Comparison of ENCODE assay signal across 18 cellular contexts in the genomic region with DNA sequence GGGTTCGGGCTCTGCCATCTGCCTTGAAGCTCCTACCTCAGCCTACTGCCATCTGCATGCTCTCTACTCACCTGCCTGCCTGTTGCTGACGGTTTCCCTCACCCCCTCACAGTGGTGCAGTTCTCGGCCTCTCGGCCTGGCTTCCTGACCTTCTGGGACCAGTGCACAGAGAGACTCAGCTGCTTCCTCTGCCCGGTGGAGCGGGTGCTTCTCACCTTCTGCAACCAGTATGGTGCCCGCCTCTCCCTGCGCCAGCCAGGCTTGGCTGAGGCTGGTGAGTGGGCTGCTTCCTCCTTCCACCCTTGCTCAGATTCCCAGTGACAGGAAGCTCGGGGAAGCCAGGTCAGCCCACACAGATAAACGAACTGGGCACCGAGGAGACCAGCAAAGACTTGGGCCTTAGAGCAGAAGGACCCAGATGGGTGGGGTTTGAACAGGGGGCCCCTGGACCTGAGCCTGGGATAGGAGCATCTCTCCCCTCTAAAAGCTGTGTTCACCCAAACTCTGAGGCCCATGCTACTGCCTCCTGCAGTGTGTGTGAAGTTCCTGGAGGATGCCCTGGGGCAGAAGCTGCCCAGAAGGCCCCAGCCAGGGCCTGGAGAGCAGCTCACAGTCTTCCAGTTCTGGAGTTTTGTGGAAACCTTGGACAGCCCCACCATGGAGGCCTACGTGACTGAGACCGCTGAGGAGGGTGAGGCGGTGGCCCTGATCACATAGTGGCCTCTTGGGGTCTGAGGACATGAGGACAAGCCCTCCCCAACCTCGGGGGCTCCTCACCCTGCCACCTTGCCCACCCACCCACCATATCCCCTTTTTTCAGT. TPM values are rescaled to one million over a fixed set of nuclear protein-coding genes. Genes with fewer than 3 reads are reported as not detected.
DNase-seq lines count a peak whose midpoint lies in the region; ATAC-seq and TF ChIP-seq lines count a peak whose summit lies in the region.
"Had no signal": no experiment of that assay in that cellular context is flagged by ENCODE, and none has a peak within 500 bp of the region (broad histone marks: within the 10 kb centered on the region; RNA-seq: fewer than 3 reads in every experiment).

No MANE protein-coding gene starts in this region.

- DNase-seq in left ventricle myocardium superior = peak; percentile 28
- no peak for DNase-seq in heart right ventricle
- no peak for DNase-seq in T-cell
- DNase-seq in islet precursor cell = peak; percentile 44
- peak; percentile 60 for DNase-seq in upper lobe of right lung
- DNase-seq in GM23338 (ENCODE audit: low spot score) = no peak
- DNase-seq: activated CD4-positive, alpha-beta T cell treated with anti-CD3 and anti-CD28 coated beads, Interleukin-2, amount 50 U/mL, for 1 hour; activated T-cell treated with anti-CD3 and anti-CD28 coated beads for 4 hours; GDM1; kidney; NCI-H1417; NCI-H82; Peyer's patch had no signal

- H4K20me1 ChIP-seq in GM23338 (replicated peaks; ENCODE audit: insufficient read depth) = peaks cover 7% of the 10 kb centered on the region

- no peaks in the 10 kb centered on the region for H3K79me2 ChIP-seq in GM23338 (replicated peaks; ENCODE audit: insufficient read depth)

- H3K9me3 Mint-ChIP-seq in T-cell (no peaks in the 10 kb centered on the region), GM23338 (no peaks in the 10 kb centered on the region; the same call in 2 of the 3 replicates)
- H3K9me3 Mint-ChIP-seq: stimulated activated naive CD8-positive, alpha-beta T cell treated with anti-CD3 and anti-CD28 coated beads, Interleukin-15, Interleukin-2, amounts not matched to agents 100 ng/mL and 50 ng/mL, for 24 hours had no signal

- 73 to 77% methylated on average over 15 of the region's 15 CpGs for WGBS in heart right ventricle, 2 donors

- no peaks in the 10 kb centered on the region for H3K9me2 ChIP-seq in GM23338 (ENCODE audit: insufficient read depth)

- H2AFZ ChIP-seq in GM23338 = no peak overlapping the region

- H3K4me2 ChIP-seq in GM23338 = no peak overlapping the region
- H3K4me2 ChIP-seq: KMS-11 had no signal

- peaks cover 3% of the 10 kb centered on the region; the same call in 1 of the 2 replicates for H3F3A ChIP-seq in GM23338 (replicated peaks; ENCODE audit: low read depth)

- H3K27me3 ChIP-seq in heart right ventricle (no peaks in the 10 kb centered on the region), upper lobe of right lung (no peaks in the 10 kb centered on the region), GM23338 (ENCODE audit: insufficient read depth) (peaks cover 17% of the 10 kb centered on the region)
- H3K27me3 ChIP-seq: heart left ventricle, Peyer's patch had no signal

- ATAC-seq in left ventricle myocardium superior (no peak), heart right ventricle (no peak), T-cell (replicated peaks in 1 of 4) (no peak), upper lobe of right lung (no peak), HG02610 (IDR thresholded peaks at IDR 0.05; ENCODE audit: unreplicated experiment) (no peak), GM19023 (IDR thresholded peaks at IDR 0.05; ENCODE audit: unreplicated experiment) (no peak), GM23338 (no peak)
- ATAC-seq: heart left ventricle had no signal

- H3K27ac Mint-ChIP-seq in T-cell = peak overlapping the region; percentile 44 to 57
- no peak overlapping the region for H3K27ac Mint-ChIP-seq in GM23338
- H3K27ac Mint-ChIP-seq: stimulated activated naive CD8-positive, alpha-beta T cell treated with anti-CD3 and anti-CD28 coated beads, Interleukin-15, Interleukin-2, amounts not matched to agents 100 ng/mL and 50 ng/mL, for 24 hours had no signal

- H3K27ac ChIP-seq in heart right ventricle (peak overlapping the region in 4 of 10 donors; percentile 15 to 61 (median 43)), upper lobe of right lung (no peak overlapping the region), GM23338 (ENCODE audit: low read depth) (no peak overlapping the region)
- H3K27ac ChIP-seq: KMS-11 had no signal

- H3K4me3 ChIP-seq in heart right ventricle = no peak overlapping the region
- no peak overlapping the region for H3K4me3 ChIP-seq in upper lobe of right lung
- no peak overlapping the region for H3K4me3 ChIP-seq in GM23338
- H3K4me3 ChIP-seq: heart left ventricle, Peyer's patch had no signal

- H3K4me3 Mint-ChIP-seq in T-cell (no peak overlapping the region), GM23338 (no peak overlapping the region)
- H3K4me3 Mint-ChIP-seq: stimulated activated naive CD8-positive, alpha-beta T cell treated with anti-CD3 and anti-CD28 coated beads, Interleukin-15, Interleukin-2, amounts not matched to agents 100 ng/mL and 50 ng/mL, for 24 hours had no signal

- no peak for TF ChIP-seq CTCF in heart right ventricle (IDR thresholded peaks at IDR 0.05)
- no peak for TF ChIP-seq CTCF in upper lobe of right lung (IDR thresholded peaks at IDR 0.05)
- no peak for TF ChIP-seq CTCF in GM23338 (conservative IDR thresholded peaks at IDR 0.05; ENCODE audit: low read depth in 2 of 2)

- no peaks in the 10 kb centered on the region for H3K9me3 ChIP-seq in heart right ventricle
- no peaks in the 10 kb centered on the region for H3K9me3 ChIP-seq in upper lobe of right lung
- H3K9me3 ChIP-seq: heart left ventricle, Peyer's patch had no signal

- H3K4me1 ChIP-seq in heart right ventricle (peaks cover 19 to 91% (median 62%) of the 10 kb centered on the region in 9 donors), upper lobe of right lung (peaks cover 37% of the 10 kb centered on the region), GM23338 (ENCODE audit: insufficient read depth) (no peaks in the 10 kb centered on the region; the same call in 1 of the 2 replicates)

- peaks cover 12% of the 10 kb centered on the region for H3K36me3 Mint-ChIP-seq in T-cell
- peaks cover 12% of the 10 kb centered on the region for H3K36me3 Mint-ChIP-seq in GM23338 (ENCODE audit: low read depth)

- intact Hi-C loops in left ventricle myocardium superior (cut with micrococcal nuclease) (no loop called here), heart right ventricle (cut with DNase I) (loop anchor here in 4 of 10 donors (10.0 kb wide), 2 partner anchors 100 to 400 kb away; a partner anchor contains a TSS), upper lobe of right lung (cut with DNase I) (no loop called here)

- H3K4me1 Mint-ChIP-seq in T-cell (peaks cover 57 to 71% (median 64%) of the 10 kb centered on the region in 3 donors), GM23338 (peaks cover 21% of the 10 kb centered on the region)

- CTCF ChIA-PET in T-cell (lab: Charles Lee) = interaction anchor here (0.6 to 1.6 kb wide), 8 partner anchors 10 to 104 kb away, joined by 3 to 6 read pairs (median 4); no protein-coding TSS in a partner anchor

- H3K27me3 Mint-ChIP-seq in T-cell (no peaks in the 10 kb centered on the region), GM23338 (ENCODE audit: insufficient read depth, low read depth, poor library complexity) (peaks cover 42% of the 10 kb centered on the region)
- H3K27me3 Mint-ChIP-seq: stimulated activated naive CD8-positive, alpha-beta T cell treated with anti-CD3 and anti-CD28 coated beads, Interleukin-15, Interleukin-2, amounts not matched to agents 100 ng/mL and 50 ng/mL, for 24 hours had no signal

- POLR2A ChIA-PET in T-cell (lab: Charles Lee) = interaction anchor here in 1 of 2 donors (0.5 to 0.6 kb wide), 2 partner anchors 77 to 95 kb away, joined by 3 read pairs; no protein-coding TSS in a partner anchor

- H3K36me3 ChIP-seq in heart right ventricle (peaks cover 0 to 95% (median 69%) of the 10 kb centered on the region in 9 donors), upper lobe of right lung (peaks cover 73% of the 10 kb centered on the region), GM23338 (ENCODE audit: insufficient read depth) (no peaks in the 10 kb centered on the region)

TF ChIP-seq in GM23338, 12 proteins besides CTCF, POLR2A, EP300 and RAD21 (continues in another document):
- TF ChIP-seq, protein P1, sequence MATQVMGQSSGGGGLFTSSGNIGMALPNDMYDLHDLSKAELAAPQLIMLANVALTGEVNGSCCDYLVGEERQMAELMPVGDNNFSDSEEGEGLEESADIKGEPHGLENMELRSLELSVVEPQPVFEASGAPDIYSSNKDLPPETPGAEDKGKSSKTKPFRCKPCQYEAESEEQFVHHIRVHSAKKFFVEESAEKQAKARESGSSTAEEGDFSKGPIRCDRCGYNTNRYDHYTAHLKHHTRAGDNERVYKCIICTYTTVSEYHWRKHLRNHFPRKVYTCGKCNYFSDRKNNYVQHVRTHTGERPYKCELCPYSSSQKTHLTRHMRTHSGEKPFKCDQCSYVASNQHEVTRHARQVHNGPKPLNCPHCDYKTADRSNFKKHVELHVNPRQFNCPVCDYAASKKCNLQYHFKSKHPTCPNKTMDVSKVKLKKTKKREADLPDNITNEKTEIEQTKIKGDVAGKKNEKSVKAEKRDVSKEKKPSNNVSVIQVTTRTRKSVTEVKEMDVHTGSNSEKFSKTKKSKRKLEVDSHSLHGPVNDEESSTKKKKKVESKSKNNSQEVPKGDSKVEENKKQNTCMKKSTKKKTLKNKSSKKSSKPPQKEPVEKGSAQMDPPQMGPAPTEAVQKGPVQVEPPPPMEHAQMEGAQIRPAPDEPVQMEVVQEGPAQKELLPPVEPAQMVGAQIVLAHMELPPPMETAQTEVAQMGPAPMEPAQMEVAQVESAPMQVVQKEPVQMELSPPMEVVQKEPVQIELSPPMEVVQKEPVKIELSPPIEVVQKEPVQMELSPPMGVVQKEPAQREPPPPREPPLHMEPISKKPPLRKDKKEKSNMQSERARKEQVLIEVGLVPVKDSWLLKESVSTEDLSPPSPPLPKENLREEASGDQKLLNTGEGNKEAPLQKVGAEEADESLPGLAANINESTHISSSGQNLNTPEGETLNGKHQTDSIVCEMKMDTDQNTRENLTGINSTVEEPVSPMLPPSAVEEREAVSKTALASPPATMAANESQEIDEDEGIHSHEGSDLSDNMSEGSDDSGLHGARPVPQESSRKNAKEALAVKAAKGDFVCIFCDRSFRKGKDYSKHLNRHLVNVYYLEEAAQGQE (IDR thresholded peaks at IDR 0.05; ENCODE audit: unreplicated experiment) = no peak
- no peak for TF ChIP-seq STAT1 (IDR thresholded peaks at IDR 0.05; ENCODE audit: unreplicated experiment)

RNA-seq across cellular contexts. Expression of a gene that starts 16.4 kb away (rescaled TPM):
- 76.1 TPM for total RNA-seq in left ventricle myocardium superior
- total RNA-seq in heart right ventricle = 10 to 100 TPM; 45.9 to 86.1 (median 73.8) TPM
- 10 to 100 TPM; 40.0 to 66.9 TPM for polyA plus RNA-seq in heart right ventricle
- total RNA-seq in T-cell = 10 to 100 TPM; 33.9 to 60.7 (median 52.4) TPM
- 133 TPM for total RNA-seq in upper lobe of right lung
- 7.4 and 22.4 TPM in 2 replicates for total RNA-seq in GM23338 (2014; rRNA removed; shearing (Covaris generic))
- 6.8 and 7.6 TPM in 2 replicates for polyA plus RNA-seq in GM23338 (2016; fragmentation: Nextera tagmentation; extraction: Ambion mirVana)

RNA-seq across cellular contexts. Expression of a gene that starts 17.3 kb away (rescaled TPM):
- total RNA-seq in left ventricle myocardium superior = 32.8 TPM
- total RNA-seq in heart right ventricle = 10 to 100 TPM; 20.5 to 31.0 (median 24.8) TPM
- 10 to 100 TPM; 11.9 to 20.7 TPM for polyA plus RNA-seq in heart right ventricle
- 10 to 100 TPM; 55.3 to 69.0 (median 64.0) TPM for total RNA-seq in T-cell
- total RNA-seq in upper lobe of right lung = 36.0 TPM
- 64.5 and 81.0 TPM in 2 replicates for total RNA-seq in GM23338 (2014; rRNA removed; shearing (Covaris generic))
- polyA plus RNA-seq in GM23338 (2016; fragmentation: Nextera tagmentation; extraction: Ambion mirVana) = 67.7 and 72.3 TPM in 2 replicates

Comparison
In these comparisons a context has a peak if more than half of its experiments do, and no peak if none do; other contexts are left out.
1. DNase-seq: peak in left ventricle myocardium superior (single experiment), islet precursor cell (single experiment) and upper lobe of right lung (single experiment); none in heart right ventricle (0 of 2), T-cell (0 of 34) and GM23338 (single experiment).